ENCODE assay signal across 7 cellular contexts in genomic region chr13:76992548-76993001, GRCh38. TPM values are rescaled to one million over a fixed set of nuclear protein-coding genes. Genes with fewer than 3 reads are reported as not detected.
DNase-seq lines count a peak whose midpoint lies in the region; ATAC-seq and TF ChIP-seq lines count a peak whose summit lies in the region.

No MANE protein-coding gene starts in this region.

- H3K4me3 ChIP-seq in HUES64 (ENCODE audit: low read length) = peak overlapping the region; percentile 97
- H3K4me3 ChIP-seq in neuron (ENCODE audit: low read length) = peak overlapping the region; percentile 91

- H3K27ac Mint-ChIP-seq in activated T-cell treated with anti-CD3 and anti-CD28 coated beads, Interleukin-2, amount 50 U/mL, for 24 hours = peak overlapping the region; percentile 99

- WGBS in HUES64 = 2% methylated on average over 20 of the region's 20 CpGs

- H3K4me1 ChIP-seq in HUES64 (ENCODE audit: insufficient read depth, low read length) (peaks cover 8% of the 10 kb centered on the region), foreskin keratinocyte (peaks cover 21% of the 10 kb centered on the region), neuron (ENCODE audit: insufficient read depth, low read length) (peaks cover 18% of the 10 kb centered on the region)

- peaks cover 39% of the 10 kb centered on the region for H3K4me1 Mint-ChIP-seq in activated T-cell treated with anti-CD3 and anti-CD28 coated beads, Interleukin-2, amount 50 U/mL, for 24 hours (ENCODE audit: low read depth)

- ATAC-seq in GM18861 (IDR thresholded peaks at IDR 0.05; ENCODE audit: unreplicated experiment) (peak; percentile 2), foreskin keratinocyte (peak; percentile 9)

- H2AFZ ChIP-seq in neuron (ENCODE audit: low read depth, low read length) = peak overlapping the region; percentile 81

- H3K27me3 Mint-ChIP-seq in activated T-cell treated with anti-CD3 and anti-CD28 coated beads, Interleukin-2, amount 50 U/mL, for 24 hours = no peaks in the 10 kb centered on the region

- H3K36me3 ChIP-seq in HUES64 (ENCODE audit: insufficient read depth, low read length) = peaks cover 22% of the 10 kb centered on the region
- peaks cover 19% of the 10 kb centered on the region for H3K36me3 ChIP-seq in neuron (ENCODE audit: insufficient read depth, low read length)

- no peaks in the 10 kb centered on the region for H3K27me3 ChIP-seq in HUES64 (ENCODE audit: insufficient read depth, low read length)
- H3K27me3 ChIP-seq in foreskin keratinocyte = no peaks in the 10 kb centered on the region
- H3K27me3 ChIP-seq in neuron (ENCODE audit: insufficient read depth, low read length) = no peaks in the 10 kb centered on the region

- H3K27ac ChIP-seq in HUES64 (ENCODE audit: low read depth, low read length) (peak overlapping the region; percentile 70; the same call in 1 of the 2 replicates), foreskin keratinocyte (peak overlapping the region; percentile 54)

- H3K9ac ChIP-seq in HUES64 (ENCODE audit: low read depth, low read length) = peak overlapping the region; percentile 78

- no peak for TF ChIP-seq CTCF in foreskin keratinocyte (conservative IDR thresholded peaks at IDR 0.05)

- peaks cover 35% of the 10 kb centered on the region for H3K36me3 Mint-ChIP-seq in activated T-cell treated with anti-CD3 and anti-CD28 coated beads, Interleukin-2, amount 50 U/mL, for 24 hours (ENCODE audit: low read depth)

- peak overlapping the region; percentile 93 for H3K4me3 Mint-ChIP-seq in activated T-cell treated with anti-CD3 and anti-CD28 coated beads, Interleukin-2, amount 50 U/mL, for 24 hours

- peak; percentile 55 for DNase-seq in activated T-cell treated with anti-CD3 and anti-CD28 coated beads, Interleukin-2, amount 50 U/mL, for 24 hours
- DNase-seq in foreskin keratinocyte (peak in 1 of 2 donors; percentile 38), activated gamma-delta T cell treated with Interleukin-2 at 50 U/mL for 16 hours (no peak)
- DNase-seq in central memory CD4-positive, alpha-beta T cell = no peak

- H3K9me3 ChIP-seq in HUES64 (ENCODE audit: insufficient read depth, low read depth, low read length) (no peaks in the 10 kb centered on the region), neuron (ENCODE audit: low read length) (no peaks in the 10 kb centered on the region)

- no peaks in the 10 kb centered on the region for H3K9me3 Mint-ChIP-seq in activated T-cell treated with anti-CD3 and anti-CD28 coated beads, Interleukin-2, amount 50 U/mL, for 24 hours

RNA-seq across cellular contexts. Expression of gene CLN5, which starts 0.7 kb away (rescaled TPM):
- polyA plus RNA-seq in HUES64 (2013, experiment 1 of 2) = 7.2 TPM
- 9.7 TPM for polyA plus RNA-seq in HUES64 (2013, experiment 2 of 2)
- 22.7 and 23.8 TPM in 2 replicates for total RNA-seq in foreskin keratinocyte
- polyA plus RNA-seq in foreskin keratinocyte = 14.2 and 18.6 TPM in 2 replicates

RNA-seq across cellular contexts. Expression of gene FBXL3, which starts 34.4 kb away (rescaled TPM):
- polyA plus RNA-seq in HUES64 (2013, experiment 1 of 2) = 12.1 TPM
- 14.6 TPM for polyA plus RNA-seq in HUES64 (2013, experiment 2 of 2)
- 29.2 and 29.7 TPM in 2 replicates for total RNA-seq in foreskin keratinocyte
- 7.9 and 9.6 TPM in 2 replicates for polyA plus RNA-seq in foreskin keratinocyte

RNA-seq across cellular contexts. Expression of gene ACOD1, which starts 44.3 kb away (rescaled TPM):
- not detected for polyA plus RNA-seq in HUES64 (2013, experiment 1 of 2)
- not detected for polyA plus RNA-seq in HUES64 (2013, experiment 2 of 2)
- not detected in 2 replicates for total RNA-seq in foreskin keratinocyte
- 0.03 TPM in 1 of 2 replicates, not detected in the other for polyA plus RNA-seq in foreskin keratinocyte
